ENCODE assay signal across 9 cellular contexts in the genomic region with DNA sequence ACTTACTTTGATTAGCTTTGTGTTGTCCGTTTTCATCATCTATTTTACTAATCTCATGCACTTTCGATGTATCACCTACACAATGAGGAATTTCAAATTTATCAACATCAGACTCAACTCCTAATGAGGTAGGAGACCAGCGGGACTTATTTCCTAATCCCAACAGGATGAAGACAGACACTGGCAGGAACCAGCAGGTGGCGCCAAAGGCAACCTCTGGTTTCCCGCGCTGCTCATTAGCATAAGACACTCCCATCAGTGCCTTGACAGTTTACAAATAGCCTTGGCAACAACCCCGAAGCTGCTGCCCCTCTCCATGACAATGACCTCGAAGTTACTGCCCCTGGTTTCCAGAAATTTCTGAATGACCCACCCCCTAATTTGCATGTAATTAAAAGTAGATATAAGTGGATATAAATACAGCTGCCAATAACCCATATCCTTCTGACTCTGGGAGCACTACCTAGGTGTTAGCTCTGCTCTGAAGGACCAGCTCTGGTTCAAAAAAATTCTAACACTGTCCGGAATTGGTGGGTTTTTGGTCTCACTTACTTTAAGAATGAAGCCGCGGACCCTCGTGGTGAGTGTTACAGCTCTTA.
DNase-seq lines count a peak whose midpoint lies in the region; ATAC-seq and TF ChIP-seq lines count a peak whose summit lies in the region.
"Had no signal": no experiment of that assay in that cellular context is flagged by ENCODE, and none has a peak within 500 bp of the region (broad histone marks: within the 10 kb centered on the region; RNA-seq: fewer than 3 reads in every experiment).

No MANE protein-coding gene starts in this region.

- TF ChIP-seq EP300 in upper lobe of left lung (IDR thresholded peaks at IDR 0.05): no peak

- no peaks in the 10 kb centered on the region for H3K9me3 Mint-ChIP-seq in activated naive CD8-positive, alpha-beta T cell treated with anti-CD3 and anti-CD28 coated beads, Interleukin-2, amount 10 ng/mL, durations not matched to agents 7 days and 5 days

- H3K27ac Mint-ChIP-seq in activated naive CD8-positive, alpha-beta T cell treated with anti-CD3 and anti-CD28 coated beads, Interleukin-2, amount 10 ng/mL, durations not matched to agents 7 days and 5 days: no peak overlapping the region
- H3K27ac Mint-ChIP-seq: naive B cell had no signal

- no peak overlapping the region for H3K27ac ChIP-seq in upper lobe of left lung

- peak in 5 of 6 experiments; percentile 18 to 37 (median 22) for TF ChIP-seq CTCF in upper lobe of left lung (IDR thresholded peaks at IDR 0.05)

- no peaks in the 10 kb centered on the region for H3K4me1 Mint-ChIP-seq in activated naive CD8-positive, alpha-beta T cell treated with anti-CD3 and anti-CD28 coated beads, Interleukin-2, amount 10 ng/mL, durations not matched to agents 7 days and 5 days
- H3K4me1 Mint-ChIP-seq: naive B cell had no signal

- H3K27me3 ChIP-seq in MG63: no peaks in the 10 kb centered on the region
- H3K27me3 ChIP-seq in upper lobe of left lung: no peaks in the 10 kb centered on the region

- H3K4me3 ChIP-seq in MG63: no peak overlapping the region
- H3K4me3 ChIP-seq in upper lobe of left lung: no peak overlapping the region

- H3K27me3 Mint-ChIP-seq in activated naive CD8-positive, alpha-beta T cell treated with anti-CD3 and anti-CD28 coated beads, Interleukin-2, amount 10 ng/mL, durations not matched to agents 7 days and 5 days: peaks cover 5% of the 10 kb centered on the region
- H3K27me3 Mint-ChIP-seq: naive B cell had no signal

- peak; percentile 75 for DNase-seq in ELF-1 (ENCODE audit: low read depth, low spot score)
- peak; percentile 19 for DNase-seq in MG63
- peak; percentile 28 for DNase-seq in activated naive CD8-positive, alpha-beta T cell treated with anti-CD3 and anti-CD28 coated beads, Interleukin-2, amount 10 ng/mL, durations not matched to agents 7 days and 5 days
- peak; percentile 34 for DNase-seq in iris pigment epithelial cell (ENCODE audit: low read depth)
- no peak for DNase-seq in upper lobe of left lung
- no peak for DNase-seq in NCI-H510A treated with DMSO at 0.1 percent for 48 hours (lab: John Stamatoyannopoulos, UW)
- DNase-seq: naive B cell had no signal

- no peak overlapping the region for H3K4me3 Mint-ChIP-seq in activated naive CD8-positive, alpha-beta T cell treated with anti-CD3 and anti-CD28 coated beads, Interleukin-2, amount 10 ng/mL, durations not matched to agents 7 days and 5 days
- H3K4me3 Mint-ChIP-seq: naive B cell had no signal

- H3K4me1 ChIP-seq in upper lobe of left lung: no peaks in the 10 kb centered on the region

- POLR2A ChIA-PET in activated naive CD8-positive, alpha-beta T cell treated with anti-CD3 and anti-CD28 coated beads, Interleukin-2, amount 10 ng/mL, durations not matched to agents 7 days and 5 days (lab: Charles Lee): no interaction called here

- H3K36me3 ChIP-seq in MG63 (no peaks in the 10 kb centered on the region), upper lobe of left lung (no peaks in the 10 kb centered on the region)

- H3K9me3 ChIP-seq in MG63 (no peaks in the 10 kb centered on the region), upper lobe of left lung (no peaks in the 10 kb centered on the region)

- WGBS in upper lobe of left lung, 2 donors: 88 to 96% methylated on average over 12 of the region's 12 CpGs

- H3K36me3 Mint-ChIP-seq in activated naive CD8-positive, alpha-beta T cell treated with anti-CD3 and anti-CD28 coated beads, Interleukin-2, amount 10 ng/mL, durations not matched to agents 7 days and 5 days: no peaks in the 10 kb centered on the region
- H3K36me3 Mint-ChIP-seq: naive B cell had no signal

- no peak for TF ChIP-seq POLR2A in upper lobe of left lung (IDR thresholded peaks at IDR 0.05)

- ATAC-seq in activated naive CD8-positive, alpha-beta T cell treated with anti-CD3 and anti-CD28 coated beads, Interleukin-2, amount 10 ng/mL, durations not matched to agents 7 days and 5 days (ENCODE audit: low read depth): no peak
- ATAC-seq in upper lobe of left lung (ENCODE audit: low FRiP score in 2 of 2) (no peak), GM21576 (IDR thresholded peaks at IDR 0.05; ENCODE audit: unreplicated experiment) (no peak), GM18909 (IDR thresholded peaks at IDR 0.05; ENCODE audit: poor library complexity, unreplicated experiment) (no peak)

Comparison
In these comparisons a context has a peak if more than half of its experiments do, and no peak if none do; other contexts are left out.
1. DNase-seq: peak in ELF-1 (single experiment), MG63 (single experiment), activated naive CD8-positive, alpha-beta T cell treated with anti-CD3 and anti-CD28 coated beads, Interleukin-2, amount 10 ng/mL, durations not matched to agents 7 days and 5 days (single experiment) and iris pigment epithelial cell (single experiment); none in upper lobe of left lung (0 of 2) and NCI-H510A treated with DMSO at 0.1 percent for 48 hours (single experiment).